Comparison of ENCODE assay signal across 1 cellular context in the genomic region with DNA sequence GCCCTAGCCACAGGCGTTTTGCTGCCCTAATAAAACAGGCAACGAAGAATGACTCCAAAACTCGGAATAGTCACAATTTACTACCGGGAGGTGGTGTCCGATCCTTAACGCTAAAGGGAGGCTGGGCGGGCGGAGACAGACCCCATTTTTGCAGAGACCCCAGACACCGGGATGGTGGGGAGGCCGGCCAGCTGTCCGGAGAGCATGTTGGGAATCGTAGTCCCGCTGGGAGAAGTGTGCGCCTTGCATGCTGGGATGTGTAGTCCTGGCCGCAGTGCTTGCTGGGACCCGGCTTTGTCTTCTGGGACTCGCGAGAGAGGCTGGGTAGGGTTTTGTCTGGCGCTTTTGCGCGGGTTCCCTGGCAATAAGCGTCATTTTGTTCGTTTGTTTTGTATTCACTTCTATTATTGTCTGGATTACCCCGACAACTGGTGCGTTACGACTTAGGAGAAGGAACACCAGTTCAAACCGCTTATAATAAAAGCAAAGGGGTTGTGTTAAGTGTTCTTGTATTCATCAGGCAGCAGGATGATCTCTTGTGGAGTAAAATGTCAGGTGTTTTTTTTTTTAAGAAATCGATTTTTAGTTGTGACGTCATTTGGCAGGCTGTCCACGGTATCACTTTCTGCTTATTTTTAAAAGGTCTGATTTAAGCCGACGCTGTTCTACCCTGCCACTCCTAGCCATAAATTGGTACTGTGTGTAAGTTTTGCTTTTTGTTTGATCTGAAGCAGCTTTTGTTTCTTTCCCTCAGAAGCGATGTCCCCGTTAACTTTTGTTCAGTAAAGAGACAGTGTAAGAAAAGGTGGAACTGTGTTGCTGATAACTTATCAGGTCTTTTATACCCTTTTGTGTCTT.
TF ChIP-seq lines count a peak whose summit lies in the region.

No MANE protein-coding gene starts in this region.

TF ChIP-seq in HepG2, 621 proteins besides CTCF, POLR2A, EP300 and RAD21 (continued from another document and continues in another):
- TF ChIP-seq TFAP4 (IDR thresholded peaks at IDR 0.05; ENCODE audit: borderline replicate concordance, low read depth) = peak; percentile 97
- peak; percentile 38 for TF ChIP-seq YY1 (IDR thresholded peaks at IDR 0.05; ENCODE audit: insufficient read depth, insufficient replicate concordance, low read depth, low read length)
- TF ChIP-seq BHLHE40 (IDR thresholded peaks at IDR 0.05; ENCODE audit: low read length) = no peak
- peak; percentile 28; the same call in 1 of the 2 replicates for TF ChIP-seq FOXO1 (CRISPR knock-in tag; IDR thresholded peaks at IDR 0.05)
- peak; percentile 89 for TF ChIP-seq GATAD1 (CRISPR knock-in tag; IDR thresholded peaks at IDR 0.05)
- TF ChIP-seq FOXA3 (CRISPR knock-in tag; IDR thresholded peaks at IDR 0.05) = peak; percentile 35; the same call in 1 of the 2 replicates
- TF ChIP-seq ZC3H4 (CRISPR knock-in tag; IDR thresholded peaks at IDR 0.05; ENCODE audit: borderline replicate concordance) = no peak
- TF ChIP-seq ATF1 (CRISPR knock-in tag; IDR thresholded peaks at IDR 0.05) = peak; percentile 88
- peak; percentile 42 for TF ChIP-seq XRCC5 (optimal IDR thresholded peaks at IDR 0.05; ENCODE audit: low read length)
- peak; percentile 50; the same call in 1 of the 2 replicates for TF ChIP-seq HIVEP1 (CRISPR knock-in tag; IDR thresholded peaks at IDR 0.05)
- TF ChIP-seq SP2 (CRISPR knock-in tag; IDR thresholded peaks at IDR 0.05) = peak; percentile 72
- TF ChIP-seq, protein P1, sequence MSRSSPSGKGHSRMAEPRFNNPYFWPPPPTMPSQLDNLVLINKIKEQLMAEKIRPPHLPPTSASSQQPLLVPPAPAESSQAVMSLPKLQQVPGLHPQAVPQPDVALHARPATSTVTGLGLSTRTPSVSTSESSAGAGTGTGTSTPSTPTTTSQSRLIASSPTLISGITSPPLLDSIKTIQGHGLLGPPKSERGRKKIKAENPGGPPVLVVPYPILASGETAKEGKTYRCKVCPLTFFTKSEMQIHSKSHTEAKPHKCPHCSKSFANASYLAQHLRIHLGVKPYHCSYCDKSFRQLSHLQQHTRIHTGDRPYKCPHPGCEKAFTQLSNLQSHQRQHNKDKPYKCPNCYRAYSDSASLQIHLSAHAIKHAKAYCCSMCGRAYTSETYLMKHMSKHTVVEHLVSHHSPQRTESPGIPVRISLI (CRISPR knock-in tag; IDR thresholded peaks at IDR 0.05; ENCODE audit: borderline replicate concordance) = peak; percentile 95
- TF ChIP-seq HCFC1 (IDR thresholded peaks at IDR 0.05; ENCODE audit: low read depth, low read length) = peak; percentile 97
- TF ChIP-seq, protein P2, sequence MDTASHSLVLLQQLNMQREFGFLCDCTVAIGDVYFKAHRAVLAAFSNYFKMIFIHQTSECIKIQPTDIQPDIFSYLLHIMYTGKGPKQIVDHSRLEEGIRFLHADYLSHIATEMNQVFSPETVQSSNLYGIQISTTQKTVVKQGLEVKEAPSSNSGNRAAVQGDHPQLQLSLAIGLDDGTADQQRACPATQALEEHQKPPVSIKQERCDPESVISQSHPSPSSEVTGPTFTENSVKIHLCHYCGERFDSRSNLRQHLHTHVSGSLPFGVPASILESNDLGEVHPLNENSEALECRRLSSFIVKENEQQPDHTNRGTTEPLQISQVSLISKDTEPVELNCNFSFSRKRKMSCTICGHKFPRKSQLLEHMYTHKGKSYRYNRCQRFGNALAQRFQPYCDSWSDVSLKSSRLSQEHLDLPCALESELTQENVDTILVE (CRISPR knock-in tag; IDR thresholded peaks at IDR 0.05) = 0 out of 2 replicates have a peak, but pooled peaks have one; percentile 10
- no peak for TF ChIP-seq ZSCAN20 (CRISPR knock-in tag; IDR thresholded peaks at IDR 0.05; ENCODE audit: borderline replicate concordance)
- no peak for TF ChIP-seq TRIM24 (CRISPR knock-in tag; IDR thresholded peaks at IDR 0.05)
- peak; percentile 38; the same call in 1 of the 2 replicates for TF ChIP-seq SOX13 (IDR thresholded peaks at IDR 0.05)
- TF ChIP-seq SOX13 (CRISPR knock-in tag; conservative IDR thresholded peaks at IDR 0.05 in 1 of 2, IDR thresholded peaks at IDR 0.05 in 1 of 2) = peak in 1 of 2 experiments; percentile 64; a peak in 2 of 4 replicates
- TF ChIP-seq ZNF484 (CRISPR knock-in tag; IDR thresholded peaks at IDR 0.05; ENCODE audit: borderline replicate concordance, low read depth) = no peak
- TF ChIP-seq HNRNPH1 (optimal IDR thresholded peaks at IDR 0.05; ENCODE audit: low read depth, low read length) = no peak
- TF ChIP-seq ZNF280B (CRISPR knock-in tag; IDR thresholded peaks at IDR 0.05; ENCODE audit: borderline replicate concordance) = no peak
- 0 out of 2 replicates have a peak, but pooled peaks have one; percentile 69 for TF ChIP-seq IRF2 (CRISPR knock-in tag; IDR thresholded peaks at IDR 0.05)
- TF ChIP-seq, protein P3, sequence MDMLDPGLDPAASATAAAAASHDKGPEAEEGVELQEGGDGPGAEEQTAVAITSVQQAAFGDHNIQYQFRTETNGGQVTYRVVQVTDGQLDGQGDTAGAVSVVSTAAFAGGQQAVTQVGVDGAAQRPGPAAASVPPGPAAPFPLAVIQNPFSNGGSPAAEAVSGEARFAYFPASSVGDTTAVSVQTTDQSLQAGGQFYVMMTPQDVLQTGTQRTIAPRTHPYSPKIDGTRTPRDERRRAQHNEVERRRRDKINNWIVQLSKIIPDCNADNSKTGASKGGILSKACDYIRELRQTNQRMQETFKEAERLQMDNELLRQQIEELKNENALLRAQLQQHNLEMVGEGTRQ (IDR thresholded peaks at IDR 0.05; ENCODE audit: low read depth, low read length) = no peak
- TF ChIP-seq, protein P3 (CRISPR knock-in tag; IDR thresholded peaks at IDR 0.05; ENCODE audit: borderline replicate concordance) = 0 out of 2 replicates have a peak, but pooled peaks have one; percentile 52
- TF ChIP-seq, protein P4, sequence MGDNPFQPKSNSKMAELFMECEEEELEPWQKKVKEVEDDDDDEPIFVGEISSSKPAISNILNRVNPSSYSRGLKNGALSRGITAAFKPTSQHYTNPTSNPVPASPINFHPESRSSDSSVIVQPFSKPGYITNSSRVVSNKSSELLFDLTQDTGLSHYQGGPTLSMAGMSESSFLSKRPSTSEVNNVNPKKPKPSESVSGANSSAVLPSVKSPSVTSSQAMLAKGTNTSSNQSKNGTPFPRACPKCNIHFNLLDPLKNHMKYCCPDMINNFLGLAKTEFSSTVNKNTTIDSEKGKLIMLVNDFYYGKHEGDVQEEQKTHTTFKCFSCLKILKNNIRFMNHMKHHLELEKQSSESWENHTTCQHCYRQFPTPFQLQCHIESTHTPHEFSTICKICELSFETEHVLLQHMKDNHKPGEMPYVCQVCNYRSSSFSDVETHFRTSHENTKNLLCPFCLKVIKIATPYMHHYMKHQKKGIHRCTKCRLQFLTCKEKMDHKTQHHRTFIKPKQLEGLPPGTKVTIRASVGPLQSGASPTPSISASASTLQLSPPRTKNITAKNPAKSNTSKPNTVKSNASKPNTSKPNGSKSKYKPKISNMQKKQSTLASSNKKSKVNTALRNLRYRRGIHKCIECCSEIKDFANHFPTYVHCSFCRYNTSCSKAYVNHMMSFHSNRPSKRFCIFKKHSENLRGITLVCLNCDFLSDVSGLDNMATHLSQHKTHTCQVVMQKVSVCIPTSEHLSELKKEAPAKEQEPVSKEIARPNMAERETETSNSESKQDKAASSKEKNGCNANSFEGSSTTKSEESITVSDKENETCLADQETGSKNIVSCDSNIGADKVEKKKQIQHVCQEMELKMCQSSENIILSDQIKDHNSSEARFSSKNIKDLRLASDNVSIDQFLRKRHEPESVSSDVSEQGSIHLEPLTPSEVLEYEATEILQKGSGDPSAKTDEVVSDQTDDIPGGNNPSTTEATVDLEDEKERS (CRISPR knock-in tag; IDR thresholded peaks at IDR 0.05) = no peak
- 0 out of 2 replicates have a peak, but pooled peaks have one; percentile 2 for TF ChIP-seq ZNF503 (CRISPR knock-in tag; IDR thresholded peaks at IDR 0.05)
- TF ChIP-seq BRCA1 (CRISPR knock-in tag; IDR thresholded peaks at IDR 0.05) = 0 out of 2 replicates have a peak, but pooled peaks have one; percentile 8
- peak; percentile 80 for TF ChIP-seq ZNF501 (CRISPR knock-in tag; IDR thresholded peaks at IDR 0.05)
- peak; percentile 41; the same call in 1 of the 2 replicates for TF ChIP-seq ZNF510 (CRISPR knock-in tag; IDR thresholded peaks at IDR 0.05; ENCODE audit: low read depth)
- TF ChIP-seq ZNF749 (CRISPR knock-in tag; IDR thresholded peaks at IDR 0.05; ENCODE audit: borderline replicate concordance) = no peak
- TF ChIP-seq YEATS2 (CRISPR knock-in tag; IDR thresholded peaks at IDR 0.05; ENCODE audit: borderline replicate concordance) = peak; percentile 63
- TF ChIP-seq HBP1 (CRISPR knock-in tag; IDR thresholded peaks at IDR 0.05; ENCODE audit: low read depth) = no peak
- no peak for TF ChIP-seq NFRKB (IDR thresholded peaks at IDR 0.05)
- TF ChIP-seq ONECUT2 (CRISPR knock-in tag; IDR thresholded peaks at IDR 0.05) = peak; percentile 91
- peak; percentile 11; the same call in 1 of the 2 replicates for TF ChIP-seq ZNF891 (CRISPR knock-in tag; IDR thresholded peaks at IDR 0.05)
- TF ChIP-seq KLF6 (CRISPR knock-in tag; IDR thresholded peaks at IDR 0.05) = no peak
- no peak for TF ChIP-seq LCORL (IDR thresholded peaks at IDR 0.05)
- TF ChIP-seq LCORL (CRISPR knock-in tag; IDR thresholded peaks at IDR 0.05) = 0 out of 2 replicates have a peak, but pooled peaks have one; percentile 16
- peak; percentile 64; the same call in 1 of the 2 replicates for TF ChIP-seq SIN3A (IDR thresholded peaks at IDR 0.05; ENCODE audit: borderline replicate concordance, low read depth, low read length)
- TF ChIP-seq HDAC1 (CRISPR knock-in tag; IDR thresholded peaks at IDR 0.05) = peak; percentile 80
- TF ChIP-seq HMG20A (CRISPR knock-in tag; IDR thresholded peaks at IDR 0.05; ENCODE audit: borderline replicate concordance) = 0 out of 2 replicates have a peak, but pooled peaks have one; percentile 20
- TF ChIP-seq, protein P5, sequence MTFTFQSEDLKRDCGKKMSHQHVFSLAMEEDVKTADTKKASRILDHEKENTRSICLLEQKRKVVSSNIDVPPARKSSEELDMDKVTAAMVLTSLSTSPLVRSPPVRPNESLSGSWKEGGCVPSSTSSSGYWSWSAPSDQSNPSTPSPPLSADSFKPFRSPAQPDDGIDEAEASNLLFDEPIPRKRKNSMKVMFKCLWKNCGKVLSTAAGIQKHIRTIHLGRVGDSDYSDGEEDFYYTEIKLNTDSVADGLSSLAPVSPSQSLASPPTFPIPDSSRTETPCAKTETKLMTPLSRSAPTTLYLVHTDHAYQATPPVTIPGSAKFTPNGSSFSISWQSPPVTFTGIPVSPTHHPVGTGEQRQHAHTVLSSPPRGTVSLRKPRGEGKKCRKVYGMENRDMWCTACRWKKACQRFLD (CRISPR knock-in tag; IDR thresholded peaks at IDR 0.05; ENCODE audit: borderline replicate concordance) = 0 out of 2 replicates have a peak, but pooled peaks have one; percentile 23
- peak; percentile 11; the same call in 1 of the 2 replicates for TF ChIP-seq ZBTB42 (CRISPR knock-in tag; IDR thresholded peaks at IDR 0.05)
- TF ChIP-seq TGIF2 (CRISPR knock-in tag; IDR thresholded peaks at IDR 0.05) = peak; percentile 30
